Comparison of ENCODE assay signal across 16 cellular contexts in genomic region chr9:126207256-126207655, GRCh38.
"Had no signal": no experiment of that assay in that cellular context is flagged by ENCODE, and none has a peak within 500 bp of the region (broad histone marks: within the 10 kb centered on the region; RNA-seq: fewer than 3 reads in every experiment).

No MANE protein-coding gene starts in this region.

- ATAC-seq: effector memory CD8-positive, alpha-beta T cell had no signal

- H3K27me3 ChIP-seq: thyroid gland had no signal

- H3K4me3 ChIP-seq: lung, skin epidermis, thyroid gland, uterus had no signal

- H3K9me3 ChIP-seq: neutrophil, thyroid gland, uterus had no signal

- H3K4me1 ChIP-seq: thyroid gland, uterus had no signal

- H3K36me3 ChIP-seq: neutrophil, thyroid gland, uterus had no signal

- H3K27ac ChIP-seq: epithelial cell of prostate, neutrophil, skin epidermis, thyroid gland, uterus had no signal

- DNase-seq: activated CD4-positive, alpha-beta T cell treated with anti-CD3 and anti-CD28 coated beads for 48 hours; activated naive CD4-positive, alpha-beta T cell treated with Interleukin-2 at 50 U/mL for 16 hours; central memory CD4-positive, alpha-beta T cell; effector memory CD8-positive, alpha-beta T cell; hippocampal formation; kidney glomerular epithelial cell; midbrain; naive B cell; retina; stimulated activated CD4-positive, alpha-beta T cell treated with anti-CD3 and anti-CD28 coated beads, Interleukin-4, amount 100 ng/mL, for 4 hours; thyroid gland; uterus had no signal
